20 cellular contexts compared by ENCODE assay signal in genomic region chr3:135752851-135753250, GRCh38.
A peak's percentile ranks its signal among the peaks of the same experiment; 100 is the strongest.
DNase-seq lines count a peak whose midpoint lies in the region; ATAC-seq and TF ChIP-seq lines count a peak whose summit lies in the region.
"Had no signal": no experiment of that assay in that cellular context is flagged by ENCODE, and none has a peak within 500 bp of the region (broad histone marks: within the 10 kb centered on the region; RNA-seq: fewer than 3 reads in every experiment).

No MANE protein-coding gene starts in this region.

- no peak overlapping the region for H3K4me2 ChIP-seq in DND-41 (ENCODE audit: insufficient read depth, low read length)

- H3K9me3 Mint-ChIP-seq in CD8-positive, alpha-beta T cell = peaks cover 3% of the 10 kb centered on the region
- H3K9me3 Mint-ChIP-seq: mesothelial cell of epicardium, neural crest cell had no signal

- H3K4me3 Mint-ChIP-seq in CD8-positive, alpha-beta T cell = no peak overlapping the region
- H3K4me3 Mint-ChIP-seq: CD4-positive, alpha-beta T cell; dendritic cell treated with granulocyte-macrophage colony-stimulating factor and Interleukin-4, amounts not matched to agents 40 ng/mL and 50 ng/mL, for 4 days; mesothelial cell of epicardium; neural crest cell had no signal

- WGBS in gastroesophageal sphincter (ENCODE audit: low coverage in 1 of 2), 2 donors = 70% methylated on average over 2 of the region's 2 CpGs; no CpG with 5 or more reads in 1 of the 2 donors

- TF ChIP-seq EP300 in gastroesophageal sphincter (IDR thresholded peaks at IDR 0.05) = no peak

- H3K36me3 ChIP-seq in DND-41 (ENCODE audit: insufficient read depth, low read length) (no peaks in the 10 kb centered on the region), gastroesophageal sphincter (no peaks in the 10 kb centered on the region)
- H3K36me3 ChIP-seq in CD8-positive, alpha-beta T cell (ENCODE audit: insufficient read depth, low read length) = no peaks in the 10 kb centered on the region

- no peaks in the 10 kb centered on the region for H3K4me1 Mint-ChIP-seq in CD8-positive, alpha-beta T cell (ENCODE audit: low read depth)
- H3K4me1 Mint-ChIP-seq: mesothelial cell of epicardium had no signal

- POLR2A ChIA-PET in CD8-positive, alpha-beta T cell (lab: Charles Lee) = no interaction called here

- H3K4me3 ChIP-seq in DND-41 (ENCODE audit: low read depth in 1 of 2, low read length in 2 of 2) (no peak overlapping the region), gastroesophageal sphincter (no peak overlapping the region)
- no peak overlapping the region for H3K4me3 ChIP-seq in CD8-positive, alpha-beta T cell (ENCODE audit: low read depth, low read length)
- H3K4me3 ChIP-seq: GM23248, testis had no signal

- H3K79me2 ChIP-seq in DND-41 (ENCODE audit: insufficient read depth, low read length) = no peaks in the 10 kb centered on the region

- ATAC-seq in DND-41 (ENCODE audit: insufficient read depth, low read depth) = peak; percentile 61; the same call in 1 of the 3 replicates
- ATAC-seq in CD8-positive, alpha-beta T cell = no peak
- no peak for ATAC-seq in gastroesophageal sphincter
- no peak for ATAC-seq in GM19452 (IDR thresholded peaks at IDR 0.05; ENCODE audit: unreplicated experiment)
- ATAC-seq: foreskin keratinocyte had no signal

- DNase-seq in DND-41 = peak; percentile 39
- peak; percentile 2 for DNase-seq in KBM-7
- peak; percentile 31 for DNase-seq in astrocyte of the hippocampus (ENCODE audit: low read depth, low spot score)
- DNase-seq in myocyte (ENCODE audit: low read depth) = peak; percentile 47
- DNase-seq in CD8-positive, alpha-beta T cell = no peak
- no peak for DNase-seq in NK-92 treated with Interleukin-12 subunit alpha and Interleukin-12 subunit beta, amount 100 ng/mL, for 24 hours (lab: John Stamatoyannopoulos, UW)
- DNase-seq: activated gamma-delta T cell treated with Interleukin-2 at 50 U/mL for 16 hours; activated T-cell treated with anti-CD3 and anti-CD28 coated beads for 4 hours; CD4-positive, alpha-beta T cell; DMS53; foreskin keratinocyte; GM23248; NCI-H187 treated with DMSO at 0.1 percent for 48 hours; NCI-H446; testis had no signal

- no peaks in the 10 kb centered on the region for H4K20me1 ChIP-seq in DND-41 (ENCODE audit: insufficient read depth, low read length)

- peaks cover 4% of the 10 kb centered on the region for H3K27me3 Mint-ChIP-seq in CD8-positive, alpha-beta T cell (ENCODE audit: low read depth)
- H3K27me3 Mint-ChIP-seq: dendritic cell treated with granulocyte-macrophage colony-stimulating factor and Interleukin-4, amounts not matched to agents 40 ng/mL and 50 ng/mL, for 4 days had no signal

- TF ChIP-seq CTCF in DND-41 (IDR thresholded peaks at IDR 0.05; ENCODE audit: borderline replicate concordance, extremely low read depth, low read length, poor library complexity, severe bottlenecking) (no peak), gastroesophageal sphincter (IDR thresholded peaks at IDR 0.05) (no peak)
- no peak for TF ChIP-seq CTCF in CD8-positive, alpha-beta T cell (IDR thresholded peaks at IDR 0.05)

- no peak overlapping the region for H3K27ac Mint-ChIP-seq in CD8-positive, alpha-beta T cell
- H3K27ac Mint-ChIP-seq: CD4-positive, alpha-beta T cell; dendritic cell treated with granulocyte-macrophage colony-stimulating factor and Interleukin-4, amounts not matched to agents 40 ng/mL and 50 ng/mL, for 4 days; mesothelial cell of epicardium had no signal

- no peak for TF ChIP-seq POLR2A in gastroesophageal sphincter (IDR thresholded peaks at IDR 0.05)

- no peaks in the 10 kb centered on the region for H3K36me3 Mint-ChIP-seq in CD8-positive, alpha-beta T cell
- H3K36me3 Mint-ChIP-seq: mesothelial cell of epicardium had no signal

- H3K9ac ChIP-seq in DND-41 (ENCODE audit: low read depth, low read length) = no peak overlapping the region
- H3K9ac ChIP-seq: GM23248 had no signal

- H3K27ac ChIP-seq in DND-41 (ENCODE audit: low read length) = no peak overlapping the region
- no peak overlapping the region for H3K27ac ChIP-seq in CD8-positive, alpha-beta T cell (ENCODE audit: low read depth, low read length)
- no peak overlapping the region for H3K27ac ChIP-seq in gastroesophageal sphincter
- H3K27ac ChIP-seq: foreskin keratinocyte, GM23248, testis had no signal

- no peaks in the 10 kb centered on the region for H3K9me3 ChIP-seq in DND-41 (ENCODE audit: insufficient read depth, low read length, severe bottlenecking)
- H3K9me3 ChIP-seq in CD8-positive, alpha-beta T cell (ENCODE audit: low read length) = no peaks in the 10 kb centered on the region
- no peaks in the 10 kb centered on the region for H3K9me3 ChIP-seq in gastroesophageal sphincter
- H3K9me3 ChIP-seq: testis had no signal

- no peaks in the 10 kb centered on the region for H3K4me1 ChIP-seq in DND-41 (ENCODE audit: insufficient read depth, low read length)
- no peaks in the 10 kb centered on the region for H3K4me1 ChIP-seq in CD8-positive, alpha-beta T cell (ENCODE audit: insufficient read depth, low read length)
- H3K4me1 ChIP-seq in gastroesophageal sphincter = no peaks in the 10 kb centered on the region
- H3K4me1 ChIP-seq: foreskin keratinocyte, testis had no signal

- in situ Hi-C loops in KBM-7 (cut with MboI; ENCODE audit: low pct_unique_long_range_greater_than_20kb, low sequenced_read_pairs) = no loop called here

- H2AFZ ChIP-seq in DND-41 (ENCODE audit: low read depth, low read length) = no peak overlapping the region
- H2AFZ ChIP-seq: GM23248 had no signal

- peaks cover 3% of the 10 kb centered on the region for H3K27me3 ChIP-seq in DND-41 (ENCODE audit: insufficient read depth, low read length, poor library complexity)
- no peaks in the 10 kb centered on the region for H3K27me3 ChIP-seq in CD8-positive, alpha-beta T cell (ENCODE audit: insufficient read depth, low read length)
- H3K27me3 ChIP-seq in gastroesophageal sphincter = peaks cover 4% of the 10 kb centered on the region
- H3K27me3 ChIP-seq: foreskin keratinocyte, testis had no signal

- intact Hi-C loops in CD8-positive, alpha-beta T cell (cut with DNase I, micrococcal nuclease) = no loop called here

- CTCF ChIA-PET in CD8-positive, alpha-beta T cell (lab: Charles Lee) = no interaction called here

Comparison
In these comparisons a context has a peak if more than half of its experiments do, and no peak if none do; other contexts are left out.
1. DNase-seq: peak in DND-41 (single experiment), KBM-7 (single experiment), astrocyte of the hippocampus (single experiment) and myocyte (single experiment); none in CD8-positive, alpha-beta T cell (0 of 7) and NK-92 treated with Interleukin-12 subunit alpha and Interleukin-12 subunit beta, amount 100 ng/mL, for 24 hours (single experiment).